In genomic region chr18:31685097-31686082, GRCh38 we compare ENCODE assay signal across 1 cellular context.
TF ChIP-seq lines count a peak whose summit lies in the region.

No MANE protein-coding gene starts in this region.

TF ChIP-seq in HepG2, 621 proteins besides CTCF, POLR2A, EP300 and RAD21 (continued from another document and continues in another):
- TF ChIP-seq TERF1 (CRISPR knock-in tag; IDR thresholded peaks at IDR 0.05) (no peak), TFDP2 (CRISPR knock-in tag; IDR thresholded peaks at IDR 0.05) (peak; percentile 86), ZBTB2 (CRISPR knock-in tag; IDR thresholded peaks at IDR 0.05; ENCODE audit: low read depth) (peak; percentile 91), ZNF839 (CRISPR knock-in tag; IDR thresholded peaks at IDR 0.05; ENCODE audit: borderline replicate concordance) (no peak), ZNF589 (CRISPR knock-in tag; conservative IDR thresholded peaks at IDR 0.05) (no peak; the same call in 1 of the 2 replicates), NCOA1 (CRISPR knock-in tag; IDR thresholded peaks at IDR 0.05) (no peak), ZNF850 (CRISPR knock-in tag; conservative IDR thresholded peaks at IDR 0.05) (no peak), PPARG (CRISPR knock-in tag; conservative IDR thresholded peaks at IDR 0.05) (no peak), CEBPZ (IDR thresholded peaks at IDR 0.05; ENCODE audit: low read length) (no peak), RERE (CRISPR knock-in tag; IDR thresholded peaks at IDR 0.05; ENCODE audit: low read depth) (no peak), THYN1 (CRISPR knock-in tag; IDR thresholded peaks at IDR 0.05; ENCODE audit: borderline replicate concordance, low read depth) (no peak), RXRB (CRISPR knock-in tag; IDR thresholded peaks at IDR 0.05; ENCODE audit: borderline replicate concordance) (no peak), KLF11 (CRISPR knock-in tag; IDR thresholded peaks at IDR 0.05) (no peak), EEA1 (CRISPR knock-in tag; IDR thresholded peaks at IDR 0.05; ENCODE audit: borderline replicate concordance) (no peak), ZNF644 (CRISPR knock-in tag; IDR thresholded peaks at IDR 0.05; ENCODE audit: low read depth) (no peak), HNRNPH1 (optimal IDR thresholded peaks at IDR 0.05; ENCODE audit: low read depth, low read length) (no peak), ONECUT2 (CRISPR knock-in tag; IDR thresholded peaks at IDR 0.05) (no peak), KDM1A (CRISPR knock-in tag; IDR thresholded peaks at IDR 0.05) (no peak), SP5 (CRISPR knock-in tag; IDR thresholded peaks at IDR 0.05; ENCODE audit: borderline replicate concordance, low read depth) (no peak), ZNF747 (CRISPR knock-in tag; IDR thresholded peaks at IDR 0.05; ENCODE audit: borderline replicate concordance) (no peak), HDAC1 (CRISPR knock-in tag; IDR thresholded peaks at IDR 0.05) (no peak), ATF7-NPFF (CRISPR knock-in tag; IDR thresholded peaks at IDR 0.05; ENCODE audit: low read depth) (peak; percentile 77), SETDB1 (CRISPR knock-in tag; IDR thresholded peaks at IDR 0.05; ENCODE audit: borderline replicate concordance) (no peak), HOXA9 (CRISPR knock-in tag; IDR thresholded peaks at IDR 0.05; ENCODE audit: borderline replicate concordance) (peak; percentile 72; the same call in 1 of the 2 replicates), TMF1 (CRISPR knock-in tag; IDR thresholded peaks at IDR 0.05; ENCODE audit: low read depth) (no peak; the same call in 1 of the 2 replicates), ZNF430 (CRISPR knock-in tag; IDR thresholded peaks at IDR 0.05) (0 out of 2 replicates have a peak, but pooled peaks have one; percentile 47), ZNF619 (CRISPR knock-in tag; IDR thresholded peaks at IDR 0.05) (no peak), ZFAT (CRISPR knock-in tag; conservative IDR thresholded peaks at IDR 0.05) (no peak), ZFP62 (CRISPR knock-in tag; IDR thresholded peaks at IDR 0.05) (no peak), ESRRA (CRISPR knock-in tag; IDR thresholded peaks at IDR 0.05; ENCODE audit: low read depth) (no peak; the same call in 1 of the 2 replicates), POLR2G (IDR thresholded peaks at IDR 0.05; ENCODE audit: low read depth, low read length) (peak; percentile 52; the same call in 1 of the 2 replicates), HOXA5 (CRISPR knock-in tag; IDR thresholded peaks at IDR 0.05) (peak; percentile 46; the same call in 1 of the 2 replicates), MAZ (IDR thresholded peaks at IDR 0.05; ENCODE audit: borderline replicate concordance, low read depth, low read length) (peak; percentile 13; the same call in 1 of the 2 replicates), MAZ (CRISPR knock-in tag; IDR thresholded peaks at IDR 0.05; ENCODE audit: low read depth) (peak; percentile 72), JUNB (CRISPR knock-in tag; IDR thresholded peaks at IDR 0.05; ENCODE audit: borderline replicate concordance) (no peak), ZNF776 (CRISPR knock-in tag; IDR thresholded peaks at IDR 0.05) (no peak; the same call in 1 of the 2 replicates), ZMAT3 (CRISPR knock-in tag; conservative IDR thresholded peaks at IDR 0.05) (0 out of 2 replicates have a peak, but pooled peaks have one; percentile 19), DNMT1 (CRISPR knock-in tag; IDR thresholded peaks at IDR 0.05) (no peak), MBD4 (IDR thresholded peaks at IDR 0.05; ENCODE audit: borderline replicate concordance, low read length) (no peak), NFE2L2 (IDR thresholded peaks at IDR 0.05; ENCODE audit: low read length) (no peak), NR1H2 (CRISPR knock-in tag; IDR thresholded peaks at IDR 0.05; ENCODE audit: borderline replicate concordance, low read depth) (no peak), ZNF800 (CRISPR knock-in tag; IDR thresholded peaks at IDR 0.05) (peak; percentile 84), TAF15 (IDR thresholded peaks at IDR 0.05; ENCODE audit: low read depth, low read length, poor library complexity, severe bottlenecking) (no peak), GFI1 (CRISPR knock-in tag; IDR thresholded peaks at IDR 0.05; ENCODE audit: borderline replicate concordance) (no peak), ZNF773 (CRISPR knock-in tag; IDR thresholded peaks at IDR 0.05; ENCODE audit: borderline replicate concordance) (0 out of 2 replicates have a peak, but pooled peaks have one; percentile 58), DBP (CRISPR knock-in tag; IDR thresholded peaks at IDR 0.05; ENCODE audit: not compliant biosample characterization) (no peak), TRAFD1 (CRISPR knock-in tag; IDR thresholded peaks at IDR 0.05; ENCODE audit: borderline replicate concordance) (no peak), EHMT2 (IDR thresholded peaks at IDR 0.05; ENCODE audit: borderline replicate concordance, low read depth, low read length) (no peak), ZNF543 (CRISPR knock-in tag; IDR thresholded peaks at IDR 0.05) (0 out of 2 replicates have a peak, but pooled peaks have one; percentile 28)
